ENCODE assay signal across 14 cellular contexts in the genomic region with DNA sequence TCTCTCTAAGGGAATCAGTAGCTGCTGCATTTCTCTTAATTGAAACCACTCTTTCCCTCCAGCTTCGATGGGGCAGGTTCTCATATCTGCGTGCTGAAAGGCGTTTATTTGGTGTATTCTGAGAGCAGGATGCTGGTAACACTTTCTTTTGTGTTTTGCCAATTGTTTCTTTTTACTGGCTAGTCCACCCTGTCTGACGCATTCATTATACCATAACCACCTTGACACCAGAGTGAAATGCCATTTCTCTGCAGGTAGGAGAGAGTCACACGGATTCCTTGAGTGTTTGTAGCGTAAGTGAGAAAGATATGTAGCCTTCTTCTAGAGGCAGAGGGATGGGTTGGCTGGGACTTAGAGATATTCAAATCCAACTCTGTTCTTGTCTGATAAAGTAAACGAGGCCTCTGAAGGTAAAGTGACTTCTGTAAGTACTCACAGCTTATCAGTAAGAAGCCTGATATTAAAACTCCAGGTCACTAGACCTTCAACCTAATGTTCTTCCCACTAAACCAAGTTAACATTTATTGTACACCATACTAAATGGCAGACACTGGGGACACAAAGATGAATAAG. TPM values are rescaled to one million over a fixed set of nuclear protein-coding genes. Genes with fewer than 3 reads are reported as not detected.
DNase-seq lines count a peak whose midpoint lies in the region; ATAC-seq, FAIRE-seq and TF ChIP-seq lines count a peak whose summit lies in the region.
"Had no signal": no experiment of that assay in that cellular context is flagged by ENCODE, and none has a peak within 500 bp of the region (broad histone marks: within the 10 kb centered on the region; RNA-seq: fewer than 3 reads in every experiment).

No MANE protein-coding gene starts in this region.

- no peaks in the 10 kb centered on the region for H3K9me3 Mint-ChIP-seq in activated T-cell treated with anti-CD3 and anti-CD28 coated beads, Interleukin-2, amount 50 U/mL, for 4 hours
- H3K9me3 Mint-ChIP-seq in activated CD4-positive, alpha-beta memory T cell treated with anti-CD3 and anti-CD28 coated beads, Interleukin-2, amount 10 ng/mL, durations not matched to agents 7 days and 5 days: no peaks in the 10 kb centered on the region
- H3K9me3 Mint-ChIP-seq: mesothelial cell of epicardium had no signal

- H3K9ac ChIP-seq in keratinocyte (ENCODE audit: control insufficient read depth, extremely low read depth, insufficient read depth, low read length): no peak overlapping the region

- H3K9me3 ChIP-seq in keratinocyte (ENCODE audit: control insufficient read depth, low read depth, low read length) (no peaks in the 10 kb centered on the region), upper lobe of left lung (no peaks in the 10 kb centered on the region)
- H3K9me3 ChIP-seq: right atrium auricular region had no signal

- peak overlapping the region; percentile 74 for H3K27ac Mint-ChIP-seq in activated CD4-positive, alpha-beta memory T cell treated with anti-CD3 and anti-CD28 coated beads, Interleukin-2, amount 10 ng/mL, durations not matched to agents 7 days and 5 days
- H3K27ac Mint-ChIP-seq: mesothelial cell of epicardium had no signal

- no peaks in the 10 kb centered on the region for H3K27me3 Mint-ChIP-seq in activated T-cell treated with anti-CD3 and anti-CD28 coated beads, Interleukin-2, amount 50 U/mL, for 4 hours (ENCODE audit: low read depth)
- no peaks in the 10 kb centered on the region for H3K27me3 Mint-ChIP-seq in activated CD4-positive, alpha-beta memory T cell treated with anti-CD3 and anti-CD28 coated beads, Interleukin-2, amount 10 ng/mL, durations not matched to agents 7 days and 5 days

- TF ChIP-seq CTCF in keratinocyte (optimal IDR thresholded peaks at IDR 0.05 in 1 of 3, IDR thresholded peaks at IDR 0.05 in 1 of 3, conservative IDR thresholded peaks at IDR 0.05 in 1 of 3; ENCODE audit: extremely low read depth in 1 of 3, insufficient read depth in 2 of 3, low read length in 3 of 3) (no peak), upper lobe of left lung (IDR thresholded peaks at IDR 0.05) (no peak), coronary artery (IDR thresholded peaks at IDR 0.05) (no peak)

- no peak overlapping the region for H2AFZ ChIP-seq in keratinocyte (ENCODE audit: control insufficient read depth, low read length)

- POLR2A ChIA-PET in activated CD4-positive, alpha-beta memory T cell treated with anti-CD3 and anti-CD28 coated beads, Interleukin-2, amount 10 ng/mL, durations not matched to agents 7 days and 5 days (lab: Charles Lee): interaction anchor here (0.8 to 30.8 kb wide), 7 partner anchors 8 to 120 kb away, joined by 3 to 634 read pairs (median 5); a partner anchor contains a TSS

- H3K4me2 ChIP-seq in keratinocyte (ENCODE audit: control insufficient read depth, extremely low read depth, insufficient read depth, low read depth, low read length): peak overlapping the region; percentile 92

- no peak for TF ChIP-seq POLR2A in upper lobe of left lung (IDR thresholded peaks at IDR 0.05)

- peak; percentile 46 to 57 for ATAC-seq in activated T-cell treated with anti-CD3 and anti-CD28 coated beads, Interleukin-2, amount 50 U/mL, for 4 hours
- ATAC-seq in upper lobe of left lung (ENCODE audit: low FRiP score in 2 of 2): no peak
- ATAC-seq in HG03139 (IDR thresholded peaks at IDR 0.05; ENCODE audit: unreplicated experiment): no peak

- H3K9me1 ChIP-seq in keratinocyte (ENCODE audit: control insufficient read depth, extremely low read depth, insufficient read depth, low read length): peaks cover 4% of the 10 kb centered on the region

- dilution Hi-C loops in keratinocyte (cut with MboI; ENCODE audit: extremely low pct_ligation_motif_present, low sequenced_read_pairs): no loop called here

- peaks cover 100% of the 10 kb centered on the region for H3K4me1 ChIP-seq in keratinocyte (ENCODE audit: control insufficient read depth, extremely low read depth, insufficient read depth, low read length)
- H3K4me1 ChIP-seq in upper lobe of left lung: peaks cover 72 to 90% (median 86%) of the 10 kb centered on the region in 4 donors

- FAIRE-seq in keratinocyte (lab: Jason Lieb, UNC): no peak

- WGBS in upper lobe of left lung, 2 donors: 68 to 69% methylated on average over 7 of the region's 7 CpGs

- peaks cover 98% of the 10 kb centered on the region for H3K4me1 Mint-ChIP-seq in activated T-cell treated with anti-CD3 and anti-CD28 coated beads, Interleukin-2, amount 50 U/mL, for 4 hours (ENCODE audit: low read depth)
- H3K4me1 Mint-ChIP-seq in activated CD4-positive, alpha-beta memory T cell treated with anti-CD3 and anti-CD28 coated beads, Interleukin-2, amount 10 ng/mL, durations not matched to agents 7 days and 5 days: peaks cover 96% of the 10 kb centered on the region
- H3K4me1 Mint-ChIP-seq: mesothelial cell of epicardium had no signal

- H3K36me3 ChIP-seq in keratinocyte (ENCODE audit: control insufficient read depth in 2 of 2, extremely low read depth in 1 of 2, insufficient read depth in 2 of 2, low read length in 2 of 2) (peaks cover 17 to 52% of the 10 kb centered on the region in 2 experiments), upper lobe of left lung (no peaks in the 10 kb centered on the region)
- H3K36me3 ChIP-seq: right atrium auricular region had no signal

- CTCF ChIA-PET in activated CD4-positive, alpha-beta memory T cell treated with anti-CD3 and anti-CD28 coated beads, Interleukin-2, amount 10 ng/mL, durations not matched to agents 7 days and 5 days (lab: Charles Lee): interaction anchor here (1.0 to 2.3 kb wide), 4 partner anchors 10 to 20 kb away, joined by 3 to 8 read pairs (median 6); no protein-coding TSS in a partner anchor

- H3K79me2 ChIP-seq in keratinocyte (ENCODE audit: control insufficient read depth, insufficient read depth, low read length): peaks cover 99% of the 10 kb centered on the region

- H3K4me3 Mint-ChIP-seq in activated T-cell treated with anti-CD3 and anti-CD28 coated beads, Interleukin-2, amount 50 U/mL, for 4 hours: peak overlapping the region; percentile 48
- H3K4me3 Mint-ChIP-seq in activated CD4-positive, alpha-beta memory T cell treated with anti-CD3 and anti-CD28 coated beads, Interleukin-2, amount 10 ng/mL, durations not matched to agents 7 days and 5 days: no peak overlapping the region
- H3K4me3 Mint-ChIP-seq: mesothelial cell of epicardium had no signal

- H3K27me3 ChIP-seq in keratinocyte (ENCODE audit: control insufficient read depth, extremely low read depth, insufficient read depth, low read length): no peaks in the 10 kb centered on the region
- H3K27me3 ChIP-seq in upper lobe of left lung: no peaks in the 10 kb centered on the region
- H3K27me3 ChIP-seq: right atrium auricular region had no signal

- DNase-seq in activated T-cell treated with anti-CD3 and anti-CD28 coated beads, Interleukin-2, amount 50 U/mL, for 4 hours: no peak
- DNase-seq in activated T-cell treated with anti-CD3 and anti-CD28 coated beads, Interleukin-2, amount 50 U/mL, for 1 hour: no peak
- no peak for DNase-seq in activated CD4-positive, alpha-beta memory T cell treated with anti-CD3 and anti-CD28 coated beads, Interleukin-2, amount 10 ng/mL, durations not matched to agents 7 days and 5 days
- DNase-seq in keratinocyte (ENCODE audit: low read depth, low spot score) (no peak), upper lobe of left lung (no peak), midbrain (lab: John Stamatoyannopoulos, UW) (no peak), coronary artery (ENCODE audit: low spot score) (no peak)
- DNase-seq: hippocampal formation, MV-4-11, NCI-H446 treated with DMSO at 0.1 percent for 48 hours, Right ventricle myocardium superior had no signal

- TF ChIP-seq EP300 in upper lobe of left lung (IDR thresholded peaks at IDR 0.05): no peak

- H4K20me1 ChIP-seq in keratinocyte (ENCODE audit: control insufficient read depth, extremely low read depth, insufficient read depth, low read length): peaks cover 15% of the 10 kb centered on the region

- H3K27ac ChIP-seq in keratinocyte (ENCODE audit: control insufficient read depth, insufficient read depth, low read length): peak overlapping the region; percentile 96
- peak overlapping the region; percentile 45 to 80 (median 71) for H3K27ac ChIP-seq in upper lobe of left lung
- peak overlapping the region in 1 of 2 donors; percentile 72 for H3K27ac ChIP-seq in coronary artery
- H3K27ac ChIP-seq: right atrium auricular region had no signal

- H3K4me3 ChIP-seq in keratinocyte (ENCODE audit: control insufficient read depth in 2 of 3, extremely low read depth in 1 of 3, insufficient read depth in 2 of 3, low read depth in 1 of 3, low read length in 3 of 3) (no peak overlapping the region), upper lobe of left lung (no peak overlapping the region), coronary artery (no peak overlapping the region)
- H3K4me3 ChIP-seq: right atrium auricular region had no signal

- peaks cover 66% of the 10 kb centered on the region for H3K36me3 Mint-ChIP-seq in activated T-cell treated with anti-CD3 and anti-CD28 coated beads, Interleukin-2, amount 50 U/mL, for 4 hours (ENCODE audit: insufficient read depth)
- H3K36me3 Mint-ChIP-seq in activated CD4-positive, alpha-beta memory T cell treated with anti-CD3 and anti-CD28 coated beads, Interleukin-2, amount 10 ng/mL, durations not matched to agents 7 days and 5 days (ENCODE audit: low read depth): peaks cover 77% of the 10 kb centered on the region
- H3K36me3 Mint-ChIP-seq: mesothelial cell of epicardium had no signal

RNA-seq across cellular contexts. Expression of a gene that starts 21.4 kb away (rescaled TPM):
- 100 to 1,000 TPM; 468 to 781 (median 646) TPM for total RNA-seq in activated T-cell treated with anti-CD3 and anti-CD28 coated beads, Interleukin-2, amount 50 U/mL, for 4 hours
- total RNA-seq in activated CD4-positive, alpha-beta memory T cell treated with anti-CD3 and anti-CD28 coated beads, Interleukin-2, amount 10 ng/mL, durations not matched to agents 7 days and 5 days: 100 to 1,000 TPM; 634 to 645 TPM
- polyA plus RNA-seq in keratinocyte: 1,621 to 2,271 TPM (median 2,038 TPM) in 3 replicates
- polyA plus RNA-seq in keratinocyte (2011; ENCODE audit: low read depth): 1,899 TPM
- polyA plus RNA-seq in keratinocyte (2011; cell fraction: cytosol; rRNA removed): 704 and 1,157 TPM in 2 replicates
- 3,164 and 3,631 TPM in 2 replicates for polyA plus RNA-seq in keratinocyte (2011; cell fraction: nucleus; rRNA removed)
- polyA plus RNA-seq in keratinocyte (2012; ENCODE audit: low replicate concordance): 637 and 1,345 TPM in 2 replicates
- polyA minus RNA-seq in keratinocyte: 1,693 to 2,971 TPM (median 2,836 TPM) in 3 replicates
- polyA minus RNA-seq in keratinocyte (2011; cell fraction: cytosol; rRNA and poly(A)+ RNA removed): 1,343 TPM
- polyA minus RNA-seq in keratinocyte (2011; cell fraction: nucleus; rRNA and poly(A)+ RNA removed): 2,671 and 5,354 TPM in 2 replicates
- 100 to 1,000 TPM; 454 to 696 (median 551) TPM for total RNA-seq in upper lobe of left lung

Comparison
In these comparisons a context has a peak if more than half of its experiments do, and no peak if none do; other contexts are left out.
1. ATAC-seq: peak in activated T-cell treated with anti-CD3 and anti-CD28 coated beads, Interleukin-2, amount 50 U/mL, for 4 hours (2 of 2); none in upper lobe of left lung (0 of 2) and HG03139 (single experiment).